In genomic region chr17:42553161-42553818, GRCh38 we compare ENCODE assay signal across 1 cellular context.
TF ChIP-seq lines count a peak whose summit lies in the region.

No MANE protein-coding gene starts in this region.

TF ChIP-seq in K562, 482 proteins besides CTCF, POLR2A, EP300 and RAD21 (continued from another document and continues in another):
- TF ChIP-seq ZC3H4 (CRISPR knock-in tag; IDR thresholded peaks at IDR 0.05; ENCODE audit: borderline replicate concordance) (no peak), HDAC2 (IDR thresholded peaks at IDR 0.05) (peak; percentile 52), FOXP1 (CRISPR knock-in tag; IDR thresholded peaks at IDR 0.05) (0 out of 2 replicates have a peak, but pooled peaks have one; percentile 55), ZNF75A (CRISPR knock-in tag; IDR thresholded peaks at IDR 0.05) (no peak), UBTF (IDR thresholded peaks at IDR 0.05; ENCODE audit: borderline replicate concordance in 1 of 2, low read depth in 2 of 2, low read length in 2 of 2) (peak; percentile 71 to 91; a peak in 3 of 4 replicates), GABPA (tag; conservative IDR thresholded peaks at IDR 0.05; ENCODE audit: low read depth) (peak; percentile 48), ZNF57 (CRISPR knock-in tag; IDR thresholded peaks at IDR 0.05) (no peak), TCFL5 (CRISPR knock-in tag; conservative IDR thresholded peaks at IDR 0.05) (no peak), ZNF41 (CRISPR knock-in tag; conservative IDR thresholded peaks at IDR 0.05) (no peak), POLR2AphosphoS2 (IDR thresholded peaks at IDR 0.05; ENCODE audit: low read length) (no peak), MYC (IDR thresholded peaks at IDR 0.05; ENCODE audit: low read depth, low read length) (peak; percentile 74), MYC (CRISPR knock-in tag; IDR thresholded peaks at IDR 0.05; ENCODE audit: borderline replicate concordance, low read depth) (no peak), KLF6 (CRISPR knock-in tag; IDR thresholded peaks at IDR 0.05; ENCODE audit: borderline replicate concordance) (peak; percentile 38; the same call in 1 of the 2 replicates), SIN3B (IDR thresholded peaks at IDR 0.05; ENCODE audit: low read depth) (no peak), ARHGAP35 (IDR thresholded peaks at IDR 0.05; ENCODE audit: partially characterized antibody) (no peak), CXXC5 (CRISPR knock-in tag; IDR thresholded peaks at IDR 0.05) (peak; percentile 77), ZNF589 (CRISPR knock-in tag; IDR thresholded peaks at IDR 0.05; ENCODE audit: low read depth) (0 out of 2 replicates have a peak, but pooled peaks have one; percentile 25), PTTG1 (tag; IDR thresholded peaks at IDR 0.05; ENCODE audit: low read depth) (no peak), NR0B1 (IDR thresholded peaks at IDR 0.05; ENCODE audit: partially characterized antibody) (no peak), PKNOX1 (IDR thresholded peaks at IDR 0.05) (peak; percentile 85), RB1 (IDR thresholded peaks at IDR 0.05; ENCODE audit: low read depth) (peak; percentile 49; the same call in 1 of the 2 replicates), KLF1 (tag; IDR thresholded peaks at IDR 0.05) (no peak), NFIX (CRISPR knock-in tag; IDR thresholded peaks at IDR 0.05; ENCODE audit: low read depth) (no peak), ZNF695 (CRISPR knock-in tag; IDR thresholded peaks at IDR 0.05) (no peak), POU5F1 (IDR thresholded peaks at IDR 0.05; ENCODE audit: borderline replicate concordance, low read depth, low read length, partially characterized antibody) (no peak), E2F1 (CRISPR knock-in tag; IDR thresholded peaks at IDR 0.05) (no peak; the same call in 1 of the 2 replicates), E2F8 (IDR thresholded peaks at IDR 0.05; ENCODE audit: low read depth, partially characterized antibody) (peak; percentile 30), ZKSCAN8 (CRISPR knock-in tag; IDR thresholded peaks at IDR 0.05) (no peak), HOXB6 (CRISPR knock-in tag; IDR thresholded peaks at IDR 0.05; ENCODE audit: borderline replicate concordance) (no peak), BRCA1 (IDR thresholded peaks at IDR 0.05) (no peak), BRCA1 (CRISPR knock-in tag; IDR thresholded peaks at IDR 0.05) (no peak), SIN3A (IDR thresholded peaks at IDR 0.05; ENCODE audit: borderline replicate concordance in 2 of 2, control insufficient read depth in 1 of 2, low read depth in 2 of 2, low read length in 2 of 2) (peak in 1 of 2 experiments; percentile 72; a peak in 1 of 4 replicates), E2F5 (CRISPR knock-in tag; IDR thresholded peaks at IDR 0.05) (no peak), REST (CRISPR knock-in tag; IDR thresholded peaks at IDR 0.05; ENCODE audit: low read depth) (no peak), SLC30A9 (CRISPR knock-in tag; IDR thresholded peaks at IDR 0.05) (no peak), MBD1 (CRISPR knock-in tag; IDR thresholded peaks at IDR 0.05) (no peak), NFIC (IDR thresholded peaks at IDR 0.05) (peak; percentile 63), SREBF2 (CRISPR knock-in tag; IDR thresholded peaks at IDR 0.05) (peak; percentile 54; the same call in 1 of the 2 replicates), ZNF511 (CRISPR knock-in tag; IDR thresholded peaks at IDR 0.05) (no peak), SMC3 (conservative IDR thresholded peaks at IDR 0.05; ENCODE audit: insufficient read depth, low read depth, low read length) (0 out of 2 replicates have a peak, but pooled peaks have one; percentile 36), ZBTB2 (IDR thresholded peaks at IDR 0.05) (peak; percentile 69; the same call in 1 of the 2 replicates), CREB5 (CRISPR knock-in tag; IDR thresholded peaks at IDR 0.05) (no peak)
